Comparison of ENCODE assay signal across 27 cellular contexts in genomic region chr3:50119786-50120185, GRCh38. TPM values are rescaled to one million over a fixed set of nuclear protein-coding genes. Genes with fewer than 3 reads are reported as not detected.
"Had no signal": no experiment of that assay in that cellular context is flagged by ENCODE, and none has a peak within 500 bp of the region (broad histone marks: within the 10 kb centered on the region; RNA-seq: fewer than 3 reads in every experiment).

No MANE protein-coding gene starts in this region.

- H3K9me3 Mint-ChIP-seq: activated naive CD4-positive, alpha-beta T cell treated with anti-CD3 and anti-CD28 coated beads, Interleukin-2, amount 10 ng/mL, durations not matched to agents 7 days and 5 days; activated naive CD8-positive, alpha-beta T cell treated with anti-CD3 and anti-CD28 coated beads, Interleukin-2, amount 10 ng/mL, durations not matched to agents 7 days and 5 days; activated T-cell treated with anti-CD3 and anti-CD28 coated beads, Interleukin-2, amount 50 U/mL, for 24 hours; activated T-helper 1 cell treated with anti-CD3 and anti-CD28 coated beads, Interleukin-12 subunit alpha, Interleukin-12 subunit beta, Interleukin-2, Interleukin-4 antibody, amounts not matched to agents 30 ng/mL and 10 ng/mL and 1 ng/mL, durations not matched to agents 14 hours and 24 hours and 36 hours; IgD-negative memory B cell had no signal

- ATAC-seq: activated CD4-positive, CD25-positive, alpha-beta regulatory T cell treated with anti-CD3 and anti-CD28 coated beads, Interleukin-2, amount 50 U/mL, for 24 hours; activated CD8-positive, alpha-beta memory T cell treated with anti-CD3 and anti-CD28 coated beads, Interleukin-2, amount 10 ng/mL, durations not matched to agents 7 days and 5 days; Panc1; SK-N-SH treated with all-trans-retinoic acid at 6 μM for 48 hours had no signal

- H3K9me3 ChIP-seq: adrenal gland, SJSA1 had no signal

- H3K27me3 Mint-ChIP-seq: activated CD8-positive, alpha-beta memory T cell treated with anti-CD3 and anti-CD28 coated beads, Interleukin-2, amount 10 ng/mL, durations not matched to agents 7 days and 5 days; activated naive CD4-positive, alpha-beta T cell treated with anti-CD3 and anti-CD28 coated beads, Interleukin-2, amount 10 ng/mL, durations not matched to agents 7 days and 5 days; activated naive CD8-positive, alpha-beta T cell treated with anti-CD3 and anti-CD28 coated beads, Interleukin-2, amount 10 ng/mL, durations not matched to agents 7 days and 5 days; activated T-cell treated with anti-CD3 and anti-CD28 coated beads, Interleukin-2, amount 50 U/mL, for 24 hours; IgD-negative memory B cell had no signal

- H3K27ac ChIP-seq: adrenal gland, SJSA1 had no signal

- H3K4me1 Mint-ChIP-seq: activated CD8-positive, alpha-beta memory T cell treated with anti-CD3 and anti-CD28 coated beads, Interleukin-2, amount 10 ng/mL, durations not matched to agents 7 days and 5 days; activated naive CD4-positive, alpha-beta T cell treated with anti-CD3 and anti-CD28 coated beads, Interleukin-2, amount 10 ng/mL, durations not matched to agents 7 days and 5 days; activated naive CD8-positive, alpha-beta T cell treated with anti-CD3 and anti-CD28 coated beads, Interleukin-2, amount 10 ng/mL, durations not matched to agents 7 days and 5 days; IgD-negative memory B cell had no signal

- H3K27ac Mint-ChIP-seq: activated CD8-positive, alpha-beta memory T cell treated with anti-CD3 and anti-CD28 coated beads, Interleukin-2, amount 10 ng/mL, durations not matched to agents 7 days and 5 days; activated naive CD4-positive, alpha-beta T cell treated with anti-CD3 and anti-CD28 coated beads, Interleukin-2, amount 10 ng/mL, durations not matched to agents 7 days and 5 days; activated naive CD8-positive, alpha-beta T cell treated with anti-CD3 and anti-CD28 coated beads, Interleukin-2, amount 10 ng/mL, durations not matched to agents 7 days and 5 days; activated T-cell treated with anti-CD3 and anti-CD28 coated beads, Interleukin-2, amount 50 U/mL, for 24 hours; activated T-helper 1 cell treated with anti-CD3 and anti-CD28 coated beads, Interleukin-12 subunit alpha, Interleukin-12 subunit beta, Interleukin-2, Interleukin-4 antibody, amounts not matched to agents 30 ng/mL and 10 ng/mL and 1 ng/mL, durations not matched to agents 14 hours and 24 hours and 36 hours had no signal

- H3K27me3 ChIP-seq: adrenal gland, SJSA1 had no signal

- H3K4me3 Mint-ChIP-seq: activated CD8-positive, alpha-beta memory T cell treated with anti-CD3 and anti-CD28 coated beads, Interleukin-2, amount 10 ng/mL, durations not matched to agents 7 days and 5 days; activated naive CD4-positive, alpha-beta T cell treated with anti-CD3 and anti-CD28 coated beads, Interleukin-2, amount 10 ng/mL, durations not matched to agents 7 days and 5 days; activated naive CD8-positive, alpha-beta T cell treated with anti-CD3 and anti-CD28 coated beads, Interleukin-2, amount 10 ng/mL, durations not matched to agents 7 days and 5 days; activated T-cell treated with anti-CD3 and anti-CD28 coated beads, Interleukin-2, amount 50 U/mL, for 24 hours; activated T-helper 1 cell treated with anti-CD3 and anti-CD28 coated beads, Interleukin-12 subunit alpha, Interleukin-12 subunit beta, Interleukin-2, Interleukin-4 antibody, amounts not matched to agents 30 ng/mL and 10 ng/mL and 1 ng/mL, durations not matched to agents 14 hours and 24 hours and 36 hours; IgD-negative memory B cell had no signal

- H3K4me1 ChIP-seq: adrenal gland, SJSA1 had no signal

- H3K4me3 ChIP-seq: adrenal gland, SJSA1 had no signal

- DNase-seq: activated CD4-positive, alpha-beta T cell treated with anti-CD3 and anti-CD28 coated beads for 4 hours; activated gamma-delta T cell; activated naive CD4-positive, alpha-beta T cell treated with anti-CD3 and anti-CD28 coated beads, Interleukin-2, amount 10 ng/mL, durations not matched to agents 7 days and 5 days; activated naive CD8-positive, alpha-beta T cell treated with anti-CD3 and anti-CD28 coated beads, Interleukin-2, amount 10 ng/mL, durations not matched to agents 7 days and 5 days; activated T-cell treated with anti-CD3 and anti-CD28 coated beads, Interleukin-2, amount 50 U/mL, for 24 hours; adrenal gland; anterior cingulate cortex; caudate nucleus; KG1; NCI-H1092 treated with DMSO at 0.1 percent for 48 hours; NCI-H1417 treated with DMSO at 0.1 percent for 48 hours; NCI-H1694; NCI-H2029 treated with DMSO at 0.1 percent for 48 hours; NCI-H345; NCI-H510A; NCI-H526 treated with DMSO at 0.1 percent for 48 hours; NCI-H82; OCI-M1; RPMI8226; SW 1271 had no signal

RNA-seq across cellular contexts. Expression of gene SEMA3F, which starts 35.3 kb away (rescaled TPM):
- polyA plus RNA-seq: IgD-negative memory B cell had no signal
